In the genomic region with DNA sequence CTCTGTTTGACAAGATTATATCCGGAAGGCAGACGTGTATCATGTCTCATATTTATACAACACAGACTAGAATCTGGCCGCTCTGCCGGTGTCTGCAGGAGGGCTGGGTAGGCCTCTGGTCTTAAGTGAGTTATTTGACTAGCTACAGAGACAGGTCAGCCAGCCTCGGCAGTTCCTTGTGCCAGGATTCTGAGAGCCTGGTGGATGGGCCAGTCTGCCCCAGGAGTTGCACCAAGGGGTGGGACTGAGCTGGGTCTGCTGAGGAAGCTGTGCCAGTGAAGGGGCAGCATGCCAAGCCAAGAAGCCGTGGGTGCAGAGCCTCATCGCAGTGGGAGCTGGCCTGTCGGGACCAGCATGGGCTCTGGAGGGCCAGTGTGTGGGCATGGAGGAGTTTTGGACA, we compare ENCODE assay signal across 10 cellular contexts. TPM values are rescaled to one million over a fixed set of nuclear protein-coding genes. Genes with fewer than 3 reads are reported as not detected.
A peak's percentile ranks its signal among the peaks of the same experiment; 100 is the strongest.
DNase-seq lines count a peak whose midpoint lies in the region; ATAC-seq, FAIRE-seq and TF ChIP-seq lines count a peak whose summit lies in the region.
"Had no signal": no experiment of that assay in that cellular context is flagged by ENCODE, and none has a peak within 500 bp of the region (broad histone marks: within the 10 kb centered on the region; RNA-seq: fewer than 3 reads in every experiment).

No MANE protein-coding gene starts in this region.

- H3K4me3 ChIP-seq in DND-41 (ENCODE audit: low read depth in 1 of 2, low read length in 2 of 2) (no peak overlapping the region), brain microvascular endothelial cell (ENCODE audit: low read depth, low read length) (no peak overlapping the region), skeletal muscle tissue (ENCODE audit: low read length in 3 of 3) (peak overlapping the region in 1 of 3 donors; percentile 27)

- H4K20me1 ChIP-seq in DND-41 (ENCODE audit: insufficient read depth, low read length) = peaks cover 15% of the 10 kb centered on the region; the same call in 1 of the 2 replicates

- H3K4me2 ChIP-seq in DND-41 (ENCODE audit: insufficient read depth, low read length) = peak overlapping the region; percentile 5; the same call in 1 of the 2 replicates

- H3K27ac ChIP-seq in DND-41 (ENCODE audit: low read length) (no peak overlapping the region), brain microvascular endothelial cell (peak overlapping the region; percentile 57), skeletal muscle tissue (ENCODE audit: low read depth, low read length) (peak overlapping the region; percentile 45)

- no peak for TF ChIP-seq CTCF in DND-41 (IDR thresholded peaks at IDR 0.05; ENCODE audit: borderline replicate concordance, extremely low read depth, low read length, poor library complexity, severe bottlenecking)
- no peak for TF ChIP-seq CTCF in brain microvascular endothelial cell (IDR thresholded peaks at IDR 0.05; ENCODE audit: low read depth, low read length, missing control alignments)

- in situ Hi-C loops in brain microvascular endothelial cell (cut with HindIII; ENCODE audit: low pct_ligation_motif_present, low sequenced_read_pairs) = no loop called here

- no peak for TF ChIP-seq POLR2A in H54 (IDR thresholded peaks at IDR 0.05; ENCODE audit: low read depth, low read length)

- peaks cover 25% of the 10 kb centered on the region for H3K4me1 ChIP-seq in DND-41 (ENCODE audit: insufficient read depth, low read length)
- peaks cover 35 to 62% (median 59%) of the 10 kb centered on the region in 3 donors for H3K4me1 ChIP-seq in skeletal muscle tissue (ENCODE audit: control insufficient read depth in 3 of 3, insufficient read depth in 3 of 3, low read length in 3 of 3)

- H3K9ac ChIP-seq in DND-41 (ENCODE audit: low read depth, low read length) = no peak overlapping the region
- H3K9ac ChIP-seq in skeletal muscle tissue (ENCODE audit: low read depth in 1 of 3, low read length in 3 of 3) = peak overlapping the region in 2 of 3 donors; percentile 46 to 63

- no peaks in the 10 kb centered on the region for H3K27me3 ChIP-seq in DND-41 (ENCODE audit: insufficient read depth, low read length, poor library complexity)
- no peaks in the 10 kb centered on the region for H3K27me3 ChIP-seq in brain microvascular endothelial cell (replicated peaks)
- H3K27me3 ChIP-seq in skeletal muscle tissue (ENCODE audit: control insufficient read depth in 3 of 3, insufficient read depth in 3 of 3, low read length in 3 of 3) = no peaks in the 10 kb centered on the region

- no peak overlapping the region for H2AFZ ChIP-seq in DND-41 (ENCODE audit: low read depth, low read length)

- H3K36me3 ChIP-seq in DND-41 (ENCODE audit: insufficient read depth, low read length) = no peaks in the 10 kb centered on the region; the same call in 1 of the 2 replicates
- H3K36me3 ChIP-seq in brain microvascular endothelial cell (replicated peaks) = no peaks in the 10 kb centered on the region
- H3K36me3 ChIP-seq in skeletal muscle tissue (ENCODE audit: control insufficient read depth in 3 of 3, insufficient read depth in 3 of 3, low read length in 3 of 3) = no peaks in the 10 kb centered on the region

- H3K9me3 ChIP-seq in DND-41 (ENCODE audit: insufficient read depth, low read length, severe bottlenecking) (no peaks in the 10 kb centered on the region), skeletal muscle tissue (ENCODE audit: control insufficient read depth in 3 of 3, low read length in 3 of 3) (no peaks in the 10 kb centered on the region)

- no peak for DNase-seq in DND-41
- peak; percentile 60 for DNase-seq in brain microvascular endothelial cell
- DNase-seq in iris pigment epithelial cell (ENCODE audit: low read depth) = peak; percentile 65
- no peak for DNase-seq in middle frontal gyrus (ENCODE audit: extremely low spot score, low spot score)
- no peak for DNase-seq in H54 (ENCODE audit: insufficient read length, low spot score)
- DNase-seq in dedifferentiated amniotic fluid mesenchymal stem cell (ENCODE audit: extremely low spot score) = no peak
- DNase-seq: NCI-H2029 had no signal

- no peak for ATAC-seq in DND-41 (ENCODE audit: insufficient read depth, low read depth)
- ATAC-seq in HG03521 (IDR thresholded peaks at IDR 0.05; ENCODE audit: unreplicated experiment) = no peak

- FAIRE-seq in H54 (lab: Jason Lieb, UNC) = no peak
- FAIRE-seq: GM19239 had no signal

- H3K79me2 ChIP-seq in DND-41 (ENCODE audit: insufficient read depth, low read length) = peaks cover 34% of the 10 kb centered on the region

RNA-seq across cellular contexts. Expression of gene SNX18, which starts 7.1 kb away (rescaled TPM):
- total RNA-seq in skeletal muscle tissue = 29.2 TPM

Comparison
In these comparisons a context has a peak if more than half of its experiments do, and no peak if none do; other contexts are left out.
1. DNase-seq: peak in brain microvascular endothelial cell (single experiment) and iris pigment epithelial cell (single experiment); none in DND-41 (single experiment), middle frontal gyrus (single experiment), H54 (single experiment) and dedifferentiated amniotic fluid mesenchymal stem cell (single experiment).